ENCODE assay signal across 1 cellular context in the genomic region with DNA sequence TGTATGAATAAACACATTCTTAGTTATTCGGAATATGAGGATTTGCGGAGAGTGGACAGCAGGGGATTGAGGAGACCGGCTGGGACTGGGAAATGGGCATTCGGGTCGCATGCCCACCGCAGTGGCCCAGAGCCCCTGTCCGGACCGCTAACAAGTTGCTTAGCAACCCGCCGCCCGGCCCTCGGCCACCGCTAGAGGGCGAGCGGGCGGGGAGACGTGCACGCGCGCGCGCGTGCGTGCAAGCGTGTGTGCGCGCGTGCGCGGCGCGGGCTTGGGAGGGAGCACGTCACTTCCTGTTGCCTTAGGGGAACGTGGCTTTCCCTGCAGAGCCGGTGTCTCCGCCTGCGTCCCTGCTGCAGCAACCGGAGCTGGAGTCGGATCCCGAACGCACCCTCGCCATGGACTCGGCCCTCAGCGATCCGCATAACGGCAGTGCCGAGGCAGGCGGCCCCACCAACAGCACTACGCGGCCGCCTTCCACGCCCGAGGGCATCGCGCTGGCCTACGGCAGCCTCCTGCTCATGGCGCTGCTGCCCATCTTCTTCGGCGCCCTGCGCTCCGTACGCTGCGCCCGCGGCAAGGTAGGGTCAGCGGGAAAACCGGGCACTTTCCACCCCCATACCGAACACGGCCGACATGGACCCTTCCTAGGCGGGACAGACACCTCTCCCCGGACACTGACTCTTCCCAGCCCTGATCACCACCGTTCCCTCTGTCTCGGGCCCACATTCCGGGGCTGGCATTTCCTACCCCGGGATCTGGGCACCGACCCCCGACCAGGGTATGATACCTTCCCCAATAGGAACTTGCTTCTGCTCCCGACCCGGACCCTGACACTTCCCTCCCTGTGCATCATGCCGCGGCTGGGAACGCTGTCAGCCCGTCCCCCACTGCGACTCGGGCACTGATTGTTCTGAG.
A peak's percentile ranks its signal among the peaks of the same experiment; 100 is the strongest.
TF ChIP-seq lines count a peak whose summit lies in the region.

A gene with protein sequence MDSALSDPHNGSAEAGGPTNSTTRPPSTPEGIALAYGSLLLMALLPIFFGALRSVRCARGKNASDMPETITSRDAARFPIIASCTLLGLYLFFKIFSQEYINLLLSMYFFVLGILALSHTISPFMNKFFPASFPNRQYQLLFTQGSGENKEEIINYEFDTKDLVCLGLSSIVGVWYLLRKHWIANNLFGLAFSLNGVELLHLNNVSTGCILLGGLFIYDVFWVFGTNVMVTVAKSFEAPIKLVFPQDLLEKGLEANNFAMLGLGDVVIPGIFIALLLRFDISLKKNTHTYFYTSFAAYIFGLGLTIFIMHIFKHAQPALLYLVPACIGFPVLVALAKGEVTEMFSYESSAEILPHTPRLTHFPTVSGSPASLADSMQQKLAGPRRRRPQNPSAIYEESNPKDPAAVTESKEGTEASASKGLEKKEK (plus strand): TSS at position 289 of the 918 bp plus-strand sequence. CDS start 110 bp downstream, at position 399.

TF ChIP-seq in K562, 482 proteins besides CTCF, POLR2A, EP300 and RAD21 (continued from another document and continues in another):
- TF ChIP-seq, protein P1, sequence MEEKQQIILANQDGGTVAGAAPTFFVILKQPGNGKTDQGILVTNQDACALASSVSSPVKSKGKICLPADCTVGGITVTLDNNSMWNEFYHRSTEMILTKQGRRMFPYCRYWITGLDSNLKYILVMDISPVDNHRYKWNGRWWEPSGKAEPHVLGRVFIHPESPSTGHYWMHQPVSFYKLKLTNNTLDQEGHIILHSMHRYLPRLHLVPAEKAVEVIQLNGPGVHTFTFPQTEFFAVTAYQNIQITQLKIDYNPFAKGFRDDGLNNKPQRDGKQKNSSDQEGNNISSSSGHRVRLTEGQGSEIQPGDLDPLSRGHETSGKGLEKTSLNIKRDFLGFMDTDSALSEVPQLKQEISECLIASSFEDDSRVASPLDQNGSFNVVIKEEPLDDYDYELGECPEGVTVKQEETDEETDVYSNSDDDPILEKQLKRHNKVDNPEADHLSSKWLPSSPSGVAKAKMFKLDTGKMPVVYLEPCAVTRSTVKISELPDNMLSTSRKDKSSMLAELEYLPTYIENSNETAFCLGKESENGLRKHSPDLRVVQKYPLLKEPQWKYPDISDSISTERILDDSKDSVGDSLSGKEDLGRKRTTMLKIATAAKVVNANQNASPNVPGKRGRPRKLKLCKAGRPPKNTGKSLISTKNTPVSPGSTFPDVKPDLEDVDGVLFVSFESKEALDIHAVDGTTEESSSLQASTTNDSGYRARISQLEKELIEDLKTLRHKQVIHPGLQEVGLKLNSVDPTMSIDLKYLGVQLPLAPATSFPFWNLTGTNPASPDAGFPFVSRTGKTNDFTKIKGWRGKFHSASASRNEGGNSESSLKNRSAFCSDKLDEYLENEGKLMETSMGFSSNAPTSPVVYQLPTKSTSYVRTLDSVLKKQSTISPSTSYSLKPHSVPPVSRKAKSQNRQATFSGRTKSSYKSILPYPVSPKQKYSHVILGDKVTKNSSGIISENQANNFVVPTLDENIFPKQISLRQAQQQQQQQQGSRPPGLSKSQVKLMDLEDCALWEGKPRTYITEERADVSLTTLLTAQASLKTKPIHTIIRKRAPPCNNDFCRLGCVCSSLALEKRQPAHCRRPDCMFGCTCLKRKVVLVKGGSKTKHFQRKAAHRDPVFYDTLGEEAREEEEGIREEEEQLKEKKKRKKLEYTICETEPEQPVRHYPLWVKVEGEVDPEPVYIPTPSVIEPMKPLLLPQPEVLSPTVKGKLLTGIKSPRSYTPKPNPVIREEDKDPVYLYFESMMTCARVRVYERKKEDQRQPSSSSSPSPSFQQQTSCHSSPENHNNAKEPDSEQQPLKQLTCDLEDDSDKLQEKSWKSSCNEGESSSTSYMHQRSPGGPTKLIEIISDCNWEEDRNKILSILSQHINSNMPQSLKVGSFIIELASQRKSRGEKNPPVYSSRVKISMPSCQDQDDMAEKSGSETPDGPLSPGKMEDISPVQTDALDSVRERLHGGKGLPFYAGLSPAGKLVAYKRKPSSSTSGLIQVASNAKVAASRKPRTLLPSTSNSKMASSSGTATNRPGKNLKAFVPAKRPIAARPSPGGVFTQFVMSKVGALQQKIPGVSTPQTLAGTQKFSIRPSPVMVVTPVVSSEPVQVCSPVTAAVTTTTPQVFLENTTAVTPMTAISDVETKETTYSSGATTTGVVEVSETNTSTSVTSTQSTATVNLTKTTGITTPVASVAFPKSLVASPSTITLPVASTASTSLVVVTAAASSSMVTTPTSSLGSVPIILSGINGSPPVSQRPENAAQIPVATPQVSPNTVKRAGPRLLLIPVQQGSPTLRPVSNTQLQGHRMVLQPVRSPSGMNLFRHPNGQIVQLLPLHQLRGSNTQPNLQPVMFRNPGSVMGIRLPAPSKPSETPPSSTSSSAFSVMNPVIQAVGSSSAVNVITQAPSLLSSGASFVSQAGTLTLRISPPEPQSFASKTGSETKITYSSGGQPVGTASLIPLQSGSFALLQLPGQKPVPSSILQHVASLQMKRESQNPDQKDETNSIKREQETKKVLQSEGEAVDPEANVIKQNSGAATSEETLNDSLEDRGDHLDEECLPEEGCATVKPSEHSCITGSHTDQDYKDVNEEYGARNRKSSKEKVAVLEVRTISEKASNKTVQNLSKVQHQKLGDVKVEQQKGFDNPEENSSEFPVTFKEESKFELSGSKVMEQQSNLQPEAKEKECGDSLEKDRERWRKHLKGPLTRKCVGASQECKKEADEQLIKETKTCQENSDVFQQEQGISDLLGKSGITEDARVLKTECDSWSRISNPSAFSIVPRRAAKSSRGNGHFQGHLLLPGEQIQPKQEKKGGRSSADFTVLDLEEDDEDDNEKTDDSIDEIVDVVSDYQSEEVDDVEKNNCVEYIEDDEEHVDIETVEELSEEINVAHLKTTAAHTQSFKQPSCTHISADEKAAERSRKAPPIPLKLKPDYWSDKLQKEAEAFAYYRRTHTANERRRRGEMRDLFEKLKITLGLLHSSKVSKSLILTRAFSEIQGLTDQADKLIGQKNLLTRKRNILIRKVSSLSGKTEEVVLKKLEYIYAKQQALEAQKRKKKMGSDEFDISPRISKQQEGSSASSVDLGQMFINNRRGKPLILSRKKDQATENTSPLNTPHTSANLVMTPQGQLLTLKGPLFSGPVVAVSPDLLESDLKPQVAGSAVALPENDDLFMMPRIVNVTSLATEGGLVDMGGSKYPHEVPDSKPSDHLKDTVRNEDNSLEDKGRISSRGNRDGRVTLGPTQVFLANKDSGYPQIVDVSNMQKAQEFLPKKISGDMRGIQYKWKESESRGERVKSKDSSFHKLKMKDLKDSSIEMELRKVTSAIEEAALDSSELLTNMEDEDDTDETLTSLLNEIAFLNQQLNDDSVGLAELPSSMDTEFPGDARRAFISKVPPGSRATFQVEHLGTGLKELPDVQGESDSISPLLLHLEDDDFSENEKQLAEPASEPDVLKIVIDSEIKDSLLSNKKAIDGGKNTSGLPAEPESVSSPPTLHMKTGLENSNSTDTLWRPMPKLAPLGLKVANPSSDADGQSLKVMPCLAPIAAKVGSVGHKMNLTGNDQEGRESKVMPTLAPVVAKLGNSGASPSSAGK (IDR thresholded peaks at IDR 0.05), result peak; percentile 41; the same call in 1 of the 2 replicates
- TF ChIP-seq PML (IDR thresholded peaks at IDR 0.05; ENCODE audit: low read length) (peak; percentile 62; the same call in 1 of the 2 replicates), POLR2AphosphoS5 (IDR thresholded peaks at IDR 0.05; ENCODE audit: control insufficient read depth, insufficient read depth, low read depth, low read length) (0 out of 2 replicates have a peak, but pooled peaks have one; percentile 49), SRSF9 (IDR thresholded peaks at IDR 0.05; ENCODE audit: borderline replicate concordance, low read depth, low read length) (no peak), ZNF79 (CRISPR knock-in tag; IDR thresholded peaks at IDR 0.05; ENCODE audit: low read depth) (no peak), CBX2 (IDR thresholded peaks at IDR 0.05; ENCODE audit: insufficient read depth, low read length, poor library complexity, severe bottlenecking) (no peak), PHTF2 (CRISPR knock-in tag; IDR thresholded peaks at IDR 0.05) (no peak), HSF4 (CRISPR knock-in tag; IDR thresholded peaks at IDR 0.05; ENCODE audit: borderline replicate concordance) (no peak; the same call in 1 of the 2 replicates), NCOA4 (IDR thresholded peaks at IDR 0.05; ENCODE audit: partially characterized antibody) (no peak), SETDB1 (IDR thresholded peaks at IDR 0.05; ENCODE audit: low read length) (no peak), PTBP1 (IDR thresholded peaks at IDR 0.05; ENCODE audit: low read depth, low read length) (no peak), ZNF23 (CRISPR knock-in tag; IDR thresholded peaks at IDR 0.05) (no peak)
- TF ChIP-seq, protein P2, sequence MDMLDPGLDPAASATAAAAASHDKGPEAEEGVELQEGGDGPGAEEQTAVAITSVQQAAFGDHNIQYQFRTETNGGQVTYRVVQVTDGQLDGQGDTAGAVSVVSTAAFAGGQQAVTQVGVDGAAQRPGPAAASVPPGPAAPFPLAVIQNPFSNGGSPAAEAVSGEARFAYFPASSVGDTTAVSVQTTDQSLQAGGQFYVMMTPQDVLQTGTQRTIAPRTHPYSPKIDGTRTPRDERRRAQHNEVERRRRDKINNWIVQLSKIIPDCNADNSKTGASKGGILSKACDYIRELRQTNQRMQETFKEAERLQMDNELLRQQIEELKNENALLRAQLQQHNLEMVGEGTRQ (CRISPR knock-in tag; IDR thresholded peaks at IDR 0.05), result no peak
- TF ChIP-seq, protein P3, sequence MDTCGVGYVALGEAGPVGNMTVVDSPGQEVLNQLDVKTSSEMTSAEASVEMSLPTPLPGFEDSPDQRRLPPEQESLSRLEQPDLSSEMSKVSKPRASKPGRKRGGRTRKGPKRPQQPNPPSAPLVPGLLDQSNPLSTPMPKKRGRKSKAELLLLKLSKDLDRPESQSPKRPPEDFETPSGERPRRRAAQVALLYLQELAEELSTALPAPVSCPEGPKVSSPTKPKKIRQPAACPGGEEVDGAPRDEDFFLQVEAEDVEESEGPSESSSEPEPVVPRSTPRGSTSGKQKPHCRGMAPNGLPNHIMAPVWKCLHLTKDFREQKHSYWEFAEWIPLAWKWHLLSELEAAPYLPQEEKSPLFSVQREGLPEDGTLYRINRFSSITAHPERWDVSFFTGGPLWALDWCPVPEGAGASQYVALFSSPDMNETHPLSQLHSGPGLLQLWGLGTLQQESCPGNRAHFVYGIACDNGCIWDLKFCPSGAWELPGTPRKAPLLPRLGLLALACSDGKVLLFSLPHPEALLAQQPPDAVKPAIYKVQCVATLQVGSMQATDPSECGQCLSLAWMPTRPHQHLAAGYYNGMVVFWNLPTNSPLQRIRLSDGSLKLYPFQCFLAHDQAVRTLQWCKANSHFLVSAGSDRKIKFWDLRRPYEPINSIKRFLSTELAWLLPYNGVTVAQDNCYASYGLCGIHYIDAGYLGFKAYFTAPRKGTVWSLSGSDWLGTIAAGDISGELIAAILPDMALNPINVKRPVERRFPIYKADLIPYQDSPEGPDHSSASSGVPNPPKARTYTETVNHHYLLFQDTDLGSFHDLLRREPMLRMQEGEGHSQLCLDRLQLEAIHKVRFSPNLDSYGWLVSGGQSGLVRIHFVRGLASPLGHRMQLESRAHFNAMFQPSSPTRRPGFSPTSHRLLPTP (IDR thresholded peaks at IDR 0.05; ENCODE audit: borderline replicate concordance, extremely low read depth, insufficient read length), result no peak
- TF ChIP-seq, protein P4, sequence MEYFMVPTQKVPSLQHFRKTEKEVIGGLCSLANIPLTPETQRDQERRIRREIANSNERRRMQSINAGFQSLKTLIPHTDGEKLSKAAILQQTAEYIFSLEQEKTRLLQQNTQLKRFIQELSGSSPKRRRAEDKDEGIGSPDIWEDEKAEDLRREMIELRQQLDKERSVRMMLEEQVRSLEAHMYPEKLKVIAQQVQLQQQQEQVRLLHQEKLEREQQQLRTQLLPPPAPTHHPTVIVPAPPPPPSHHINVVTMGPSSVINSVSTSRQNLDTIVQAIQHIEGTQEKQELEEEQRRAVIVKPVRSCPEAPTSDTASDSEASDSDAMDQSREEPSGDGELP (CRISPR knock-in tag; IDR thresholded peaks at IDR 0.05; ENCODE audit: borderline replicate concordance), result peak; percentile 58
- TF ChIP-seq, protein P5, sequence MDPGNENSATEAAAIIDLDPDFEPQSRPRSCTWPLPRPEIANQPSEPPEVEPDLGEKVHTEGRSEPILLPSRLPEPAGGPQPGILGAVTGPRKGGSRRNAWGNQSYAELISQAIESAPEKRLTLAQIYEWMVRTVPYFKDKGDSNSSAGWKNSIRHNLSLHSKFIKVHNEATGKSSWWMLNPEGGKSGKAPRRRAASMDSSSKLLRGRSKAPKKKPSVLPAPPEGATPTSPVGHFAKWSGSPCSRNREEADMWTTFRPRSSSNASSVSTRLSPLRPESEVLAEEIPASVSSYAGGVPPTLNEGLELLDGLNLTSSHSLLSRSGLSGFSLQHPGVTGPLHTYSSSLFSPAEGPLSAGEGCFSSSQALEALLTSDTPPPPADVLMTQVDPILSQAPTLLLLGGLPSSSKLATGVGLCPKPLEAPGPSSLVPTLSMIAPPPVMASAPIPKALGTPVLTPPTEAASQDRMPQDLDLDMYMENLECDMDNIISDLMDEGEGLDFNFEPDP (CRISPR knock-in tag; IDR thresholded peaks at IDR 0.05), result 0 out of 2 replicates have a peak, but pooled peaks have one; percentile 29
- TF ChIP-seq, protein P6, sequence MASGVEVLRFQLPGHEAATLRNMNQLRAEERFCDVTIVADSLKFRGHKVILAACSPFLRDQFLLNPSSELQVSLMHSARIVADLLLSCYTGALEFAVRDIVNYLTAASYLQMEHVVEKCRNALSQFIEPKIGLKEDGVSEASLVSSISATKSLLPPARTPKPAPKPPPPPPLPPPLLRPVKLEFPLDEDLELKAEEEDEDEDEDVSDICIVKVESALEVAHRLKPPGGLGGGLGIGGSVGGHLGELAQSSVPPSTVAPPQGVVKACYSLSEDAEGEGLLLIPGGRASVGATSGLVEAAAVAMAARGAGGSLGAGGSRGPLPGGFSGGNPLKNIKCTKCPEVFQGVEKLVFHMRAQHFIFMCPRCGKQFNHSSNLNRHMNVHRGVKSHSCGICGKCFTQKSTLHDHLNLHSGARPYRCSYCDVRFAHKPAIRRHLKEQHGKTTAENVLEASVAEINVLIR (CRISPR knock-in tag; IDR thresholded peaks at IDR 0.05), result peak; percentile 81
- TF ChIP-seq, protein P7, sequence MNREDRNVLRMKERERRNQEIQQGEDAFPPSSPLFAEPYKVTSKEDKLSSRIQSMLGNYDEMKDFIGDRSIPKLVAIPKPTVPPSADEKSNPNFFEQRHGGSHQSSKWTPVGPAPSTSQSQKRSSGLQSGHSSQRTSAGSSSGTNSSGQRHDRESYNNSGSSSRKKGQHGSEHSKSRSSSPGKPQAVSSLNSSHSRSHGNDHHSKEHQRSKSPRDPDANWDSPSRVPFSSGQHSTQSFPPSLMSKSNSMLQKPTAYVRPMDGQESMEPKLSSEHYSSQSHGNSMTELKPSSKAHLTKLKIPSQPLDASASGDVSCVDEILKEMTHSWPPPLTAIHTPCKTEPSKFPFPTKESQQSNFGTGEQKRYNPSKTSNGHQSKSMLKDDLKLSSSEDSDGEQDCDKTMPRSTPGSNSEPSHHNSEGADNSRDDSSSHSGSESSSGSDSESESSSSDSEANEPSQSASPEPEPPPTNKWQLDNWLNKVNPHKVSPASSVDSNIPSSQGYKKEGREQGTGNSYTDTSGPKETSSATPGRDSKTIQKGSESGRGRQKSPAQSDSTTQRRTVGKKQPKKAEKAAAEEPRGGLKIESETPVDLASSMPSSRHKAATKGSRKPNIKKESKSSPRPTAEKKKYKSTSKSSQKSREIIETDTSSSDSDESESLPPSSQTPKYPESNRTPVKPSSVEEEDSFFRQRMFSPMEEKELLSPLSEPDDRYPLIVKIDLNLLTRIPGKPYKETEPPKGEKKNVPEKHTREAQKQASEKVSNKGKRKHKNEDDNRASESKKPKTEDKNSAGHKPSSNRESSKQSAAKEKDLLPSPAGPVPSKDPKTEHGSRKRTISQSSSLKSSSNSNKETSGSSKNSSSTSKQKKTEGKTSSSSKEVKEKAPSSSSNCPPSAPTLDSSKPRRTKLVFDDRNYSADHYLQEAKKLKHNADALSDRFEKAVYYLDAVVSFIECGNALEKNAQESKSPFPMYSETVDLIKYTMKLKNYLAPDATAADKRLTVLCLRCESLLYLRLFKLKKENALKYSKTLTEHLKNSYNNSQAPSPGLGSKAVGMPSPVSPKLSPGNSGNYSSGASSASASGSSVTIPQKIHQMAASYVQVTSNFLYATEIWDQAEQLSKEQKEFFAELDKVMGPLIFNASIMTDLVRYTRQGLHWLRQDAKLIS (CRISPR knock-in tag; IDR thresholded peaks at IDR 0.05), result peak; percentile 35; the same call in 1 of the 2 replicates
